8 cellular contexts compared by ENCODE assay signal in the genomic region with DNA sequence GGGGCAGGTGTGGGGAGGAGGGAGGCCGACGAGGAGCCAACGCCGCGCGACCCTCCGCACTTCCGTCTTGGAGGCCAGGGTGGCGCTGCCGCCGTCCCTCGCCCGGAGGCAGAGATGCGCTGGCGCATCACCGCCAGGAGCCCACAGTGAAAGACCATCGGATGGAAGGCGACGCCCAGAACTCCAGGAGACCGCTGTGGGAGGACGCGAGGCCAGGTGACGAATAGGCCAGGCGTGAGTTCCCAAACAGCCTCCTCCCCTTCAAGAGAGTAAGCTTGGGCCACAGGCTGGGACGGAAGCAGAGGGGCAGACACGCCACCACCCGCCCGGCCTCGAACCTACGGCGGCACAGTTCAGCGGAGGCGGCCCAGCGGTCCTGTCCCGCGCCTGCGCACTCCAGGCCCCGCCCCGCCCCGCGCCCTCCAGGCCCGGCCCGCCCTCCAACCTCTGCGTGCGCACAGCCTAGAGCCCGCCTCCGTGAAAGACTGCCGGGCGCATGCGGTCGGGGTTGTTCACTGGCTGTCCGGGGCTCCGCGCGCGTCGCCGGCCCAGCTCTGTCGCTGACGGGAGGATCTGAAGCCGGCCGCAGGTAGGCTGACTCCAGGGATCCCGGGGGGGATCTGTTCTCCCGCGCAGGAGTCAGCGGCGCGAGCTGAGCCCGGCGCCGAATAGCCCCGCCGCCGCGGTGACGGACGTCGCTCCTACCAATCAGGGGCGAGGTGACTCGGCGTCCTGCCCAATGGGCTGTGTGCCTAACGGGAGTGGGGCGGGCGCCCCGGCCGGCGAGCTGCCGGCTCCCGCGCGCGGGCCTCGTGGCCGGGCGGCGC.
DNase-seq lines count a peak whose midpoint lies in the region; ATAC-seq lines count a peak whose summit lies in the region.

A gene with protein sequence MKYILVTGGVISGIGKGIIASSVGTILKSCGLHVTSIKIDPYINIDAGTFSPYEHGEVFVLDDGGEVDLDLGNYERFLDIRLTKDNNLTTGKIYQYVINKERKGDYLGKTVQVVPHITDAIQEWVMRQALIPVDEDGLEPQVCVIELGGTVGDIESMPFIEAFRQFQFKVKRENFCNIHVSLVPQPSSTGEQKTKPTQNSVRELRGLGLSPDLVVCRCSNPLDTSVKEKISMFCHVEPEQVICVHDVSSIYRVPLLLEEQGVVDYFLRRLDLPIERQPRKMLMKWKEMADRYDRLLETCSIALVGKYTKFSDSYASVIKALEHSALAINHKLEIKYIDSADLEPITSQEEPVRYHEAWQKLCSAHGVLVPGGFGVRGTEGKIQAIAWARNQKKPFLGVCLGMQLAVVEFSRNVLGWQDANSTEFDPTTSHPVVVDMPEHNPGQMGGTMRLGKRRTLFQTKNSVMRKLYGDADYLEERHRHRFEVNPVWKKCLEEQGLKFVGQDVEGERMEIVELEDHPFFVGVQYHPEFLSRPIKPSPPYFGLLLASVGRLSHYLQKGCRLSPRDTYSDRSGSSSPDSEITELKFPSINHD (plus strand): TSS at position 456 of the 827 bp plus-strand sequence. CDS start 3,595 bp downstream, outside the sequence.

- DNase-seq in Ammon's horn (ENCODE audit: low spot score) (peak; percentile 95), NCI-H446 (lab: John Stamatoyannopoulos, UW) (peak; percentile 91 to 99), iris pigment epithelial cell (ENCODE audit: low read depth) (peak; percentile 90)
- peak; percentile 88 for DNase-seq in activated CD4-positive, CD25-positive, alpha-beta regulatory T cell treated with anti-CD3 and anti-CD28 coated beads, Interleukin-2, amount 50 U/mL, for 16 hours (ENCODE audit: low read depth, low spot score)
- DNase-seq in central memory CD4-positive, alpha-beta T cell, result peak; percentile 93
- peak; percentile 97 for DNase-seq in stimulated activated CD4-positive, alpha-beta T cell treated with anti-CD3 and anti-CD28 coated beads, Interleukin-12 subunit alpha, Interleukin-12 subunit beta, amount 100 ng/mL, for 4 hours

- ATAC-seq in GM19043 (IDR thresholded peaks at IDR 0.05; ENCODE audit: low read depth, unreplicated experiment), result peak; percentile 86
- ATAC-seq in HG03354 (IDR thresholded peaks at IDR 0.05; ENCODE audit: poor library complexity, severe bottlenecking, unreplicated experiment), result peak; percentile 91

Comparison
In these comparisons a context has a peak if more than half of its experiments do, and no peak if none do; other contexts are left out.
1. Peak in every context shown above with its lines: DNase-seq and ATAC-seq.